In genomic region chr2:208820289-208820688, GRCh38 we compare ENCODE assay signal across 8 cellular contexts.
DNase-seq lines count a peak whose midpoint lies in the region; ATAC-seq and TF ChIP-seq lines count a peak whose summit lies in the region.

No MANE protein-coding gene starts in this region.

- peak; percentile 26; the same call in 1 of the 2 replicates for TF ChIP-seq RAD21 in Ishikawa (IDR thresholded peaks at IDR 0.05; ENCODE audit: low read depth)

- H3K4me3 Mint-ChIP-seq in T-cell = no peak overlapping the region

- no peak overlapping the region for H3K4me2 ChIP-seq in parathyroid adenoma (ENCODE audit: low read length)

- no peaks in the 10 kb centered on the region for H3K4me1 Mint-ChIP-seq in T-cell

- H3K36me3 Mint-ChIP-seq in T-cell = no peaks in the 10 kb centered on the region

- TF ChIP-seq CTCF in 22Rv1 (IDR thresholded peaks at IDR 0.05) = peak; percentile 74
- TF ChIP-seq CTCF in RWPE2 (IDR thresholded peaks at IDR 0.05; ENCODE audit: poor library complexity, severe bottlenecking) = peak; percentile 49
- TF ChIP-seq CTCF in parathyroid adenoma (IDR thresholded peaks at IDR 0.05) = peak; percentile 73

- H3K36me3 ChIP-seq in RWPE2 (ENCODE audit: low read depth) (no peaks in the 10 kb centered on the region), parathyroid adenoma (ENCODE audit: control insufficient read depth, insufficient read depth, low read length) (no peaks in the 10 kb centered on the region)

- no peak overlapping the region for H3K4me3 ChIP-seq in RWPE2 (ENCODE audit: severe bottlenecking)
- no peak overlapping the region for H3K4me3 ChIP-seq in parathyroid adenoma (ENCODE audit: low read depth, low read length)

- DNase-seq in RWPE2 (ENCODE audit: low spot score) (no peak), T-cell (no peak)
- no peak for DNase-seq in activated CD4-positive, alpha-beta T cell treated with anti-CD3 and anti-CD28 coated beads for 48 hours
- no peak for DNase-seq in activated naive CD4-positive, alpha-beta T cell treated with anti-CD3 and anti-CD28 coated beads, Interleukin-2, amount 50 U/mL, for 16 hours

- H3K79me2 ChIP-seq in parathyroid adenoma = no peaks in the 10 kb centered on the region

- ATAC-seq in GM19324 (IDR thresholded peaks at IDR 0.05; ENCODE audit: low FRiP score, unreplicated experiment) (peak; percentile 67), RWPE2 (ENCODE audit: low read depth) (peak; percentile 74), T-cell (replicated peaks in 1 of 4) (no peak)

- no peaks in the 10 kb centered on the region for H3K27me3 Mint-ChIP-seq in T-cell

- H3K9me3 ChIP-seq in RWPE2 (ENCODE audit: severe bottlenecking) (no peaks in the 10 kb centered on the region), parathyroid adenoma (ENCODE audit: control insufficient read depth, low read length) (no peaks in the 10 kb centered on the region)

- no peak overlapping the region for H2AFZ ChIP-seq in parathyroid adenoma

- peaks cover 0 to 3% (median 3%) of the 10 kb centered on the region in 3 donors for H3K9me3 Mint-ChIP-seq in T-cell

- H3K4me1 ChIP-seq in RWPE2 (ENCODE audit: insufficient read depth, poor library complexity, severe bottlenecking) = no peaks in the 10 kb centered on the region
- H3K4me1 ChIP-seq in parathyroid adenoma = no peaks in the 10 kb centered on the region

- H3K27ac ChIP-seq in 22Rv1 (no peak overlapping the region), RWPE2 (ENCODE audit: poor library complexity, severe bottlenecking) (no peak overlapping the region), parathyroid adenoma (no peak overlapping the region)

- H3K27me3 ChIP-seq in RWPE2 (ENCODE audit: insufficient read depth, poor library complexity, severe bottlenecking) = no peaks in the 10 kb centered on the region
- H3K27me3 ChIP-seq in parathyroid adenoma (ENCODE audit: control insufficient read depth, insufficient read depth, low read length) = no peaks in the 10 kb centered on the region

- H3K9ac ChIP-seq in parathyroid adenoma = no peak overlapping the region

- H3K27ac Mint-ChIP-seq in T-cell = no peak overlapping the region

- CTCF ChIA-PET in T-cell (lab: Charles Lee) = interaction anchor here in 1 of 2 donors (0.6 kb wide), 1 partner anchor 768 kb away, joined by 3 read pairs; no protein-coding TSS in a partner anchor

- TF ChIP-seq EP300 in Ishikawa (IDR thresholded peaks at IDR 0.05; ENCODE audit: borderline replicate concordance) = no peak

- POLR2A ChIA-PET in T-cell (lab: Charles Lee) = no interaction called here

TF ChIP-seq in Ishikawa, 13 proteins besides CTCF, POLR2A, EP300 and RAD21:
- TF ChIP-seq TAF1 (IDR thresholded peaks at IDR 0.05; ENCODE audit: low read depth) (no peak), TEAD4 (IDR thresholded peaks at IDR 0.05) (no peak), TCF12 (IDR thresholded peaks at IDR 0.05; ENCODE audit: low read depth) (no peak), YY1 (IDR thresholded peaks at IDR 0.05; ENCODE audit: low read depth) (no peak), CREB1 (IDR thresholded peaks at IDR 0.05; ENCODE audit: low read depth) (no peak), CEBPB (IDR thresholded peaks at IDR 0.05) (no peak), EGR1 (IDR thresholded peaks at IDR 0.05) (no peak), NFIC (IDR thresholded peaks at IDR 0.05) (no peak)

Comparison
In these comparisons a context has a peak if more than half of its experiments do, and no peak if none do; other contexts are left out.
1. ATAC-seq: peak in GM19324 (single experiment) and RWPE2 (single experiment); none in T-cell (0 of 4).
2. Peak in every context shown above with its lines, with median percentiles within 50 percentile points of each other: CTCF ChIP-seq.